Comparison of ENCODE assay signal across 21 cellular contexts in genomic region chr10:32000937-32001336, GRCh38. TPM values are rescaled to one million over a fixed set of nuclear protein-coding genes. Genes with fewer than 3 reads are reported as not detected.
DNase-seq lines count a peak whose midpoint lies in the region; ATAC-seq and TF ChIP-seq lines count a peak whose summit lies in the region.
"Had no signal": no experiment of that assay in that cellular context is flagged by ENCODE, and none has a peak within 500 bp of the region (broad histone marks: within the 10 kb centered on the region; RNA-seq: fewer than 3 reads in every experiment).

No MANE protein-coding gene starts in this region.

- H3K9me3 Mint-ChIP-seq in MCF 10A (ENCODE audit: unreplicated experiment): no peaks in the 10 kb centered on the region
- H3K9me3 Mint-ChIP-seq: type B pancreatic cell had no signal

- H3K27me3 ChIP-seq in GM23248 (replicated peaks; ENCODE audit: insufficient read depth): no peaks in the 10 kb centered on the region
- H3K27me3 ChIP-seq in trophoblast cell (ENCODE audit: insufficient read depth, low read length): no peaks in the 10 kb centered on the region
- H3K27me3 ChIP-seq in spleen (replicated peaks in 1 of 7): no peaks in the 10 kb centered on the region
- H3K27me3 ChIP-seq: hepatocyte had no signal

- ATAC-seq in SK-N-SH treated with all-trans-retinoic acid at 6 μM for 48 hours: peak; percentile 8; the same call in 1 of the 3 replicates
- ATAC-seq: left lobe of liver had no signal

- intact Hi-C loops in MCF 10A (cut with micrococcal nuclease): no loop called here
- intact Hi-C loops in spleen (cut with DNase I; ENCODE audit: low total_unique reads): no loop called here

- no peak overlapping the region for H3K18ac ChIP-seq in trophoblast cell (ENCODE audit: low read length)

- H4K20me1 ChIP-seq in GM23248 (ENCODE audit: insufficient read depth): no peaks in the 10 kb centered on the region

- no peaks in the 10 kb centered on the region for H3K79me2 ChIP-seq in GM23248 (ENCODE audit: insufficient read depth)
- H3K79me2 ChIP-seq in trophoblast cell (ENCODE audit: control insufficient read depth, insufficient read depth, low read length, poor library complexity): no peaks in the 10 kb centered on the region
- H3K79me2 ChIP-seq: hepatocyte had no signal

- H3K9me3 ChIP-seq in GM23248 (ENCODE audit: low read depth): no peaks in the 10 kb centered on the region
- H3K9me3 ChIP-seq in trophoblast cell (ENCODE audit: insufficient read depth, low read depth, low read length): no peaks in the 10 kb centered on the region
- H3K9me3 ChIP-seq in spleen: no peaks in the 10 kb centered on the region

- TF ChIP-seq CTCF in fibroblast of villous mesenchyme (IDR thresholded peaks at IDR 0.05; ENCODE audit: insufficient read depth, low read depth, low read length) (no peak), MCF 10A (IDR thresholded peaks at IDR 0.05; ENCODE audit: unreplicated experiment) (no peak), spleen (IDR thresholded peaks at IDR 0.05 in 8 of 11, conservative IDR thresholded peaks at IDR 0.05 in 3 of 11) (no peak)

- no peak overlapping the region for H3K27ac Mint-ChIP-seq in MCF 10A (ENCODE audit: low read depth, unreplicated experiment)
- H3K27ac Mint-ChIP-seq: brain, type B pancreatic cell had no signal

- H2BK12ac ChIP-seq in trophoblast cell (ENCODE audit: low read length): no peak overlapping the region

- H3K9ac ChIP-seq in GM23248: no peak overlapping the region
- no peak overlapping the region for H3K9ac ChIP-seq in trophoblast cell (ENCODE audit: low read length)

- no peaks in the 10 kb centered on the region for H3K36me3 ChIP-seq in GM23248 (ENCODE audit: low read depth)
- peaks cover 0 to 5% of the 10 kb centered on the region in 2 experiments for H3K36me3 ChIP-seq in trophoblast cell (ENCODE audit: control insufficient read depth in 1 of 2, insufficient read depth in 2 of 2, low read length in 2 of 2)
- peaks cover 0 to 10% (median 0%) of the 10 kb centered on the region in 6 donors for H3K36me3 ChIP-seq in spleen

- POLR2A ChIA-PET in MCF 10A (lab: Yijun Ruan, JAX): no interaction called here

- H2BK5ac ChIP-seq in trophoblast cell (ENCODE audit: low read depth, low read length, poor library complexity): no peak overlapping the region

- H2AFZ ChIP-seq in GM23248 (no peak overlapping the region), trophoblast cell (ENCODE audit: insufficient read depth, low read length, poor library complexity) (no peak overlapping the region)
- H2AFZ ChIP-seq: hepatocyte had no signal

- in situ Hi-C loops in GM23248 (cut with MboI): loop anchor here (10.0 kb wide), 1 partner anchor 146 kb away; no protein-coding TSS in a partner anchor

- H3K23ac ChIP-seq in trophoblast cell (ENCODE audit: low read length): no peak overlapping the region

- no peak overlapping the region for H3K4me3 Mint-ChIP-seq in MCF 10A (ENCODE audit: unreplicated experiment)
- H3K4me3 Mint-ChIP-seq: brain, type B pancreatic cell had no signal

- H3K9me2 ChIP-seq in GM23248 (ENCODE audit: insufficient read depth): no peaks in the 10 kb centered on the region

- H3K4ac ChIP-seq in trophoblast cell (ENCODE audit: low read depth, low read length): no peak overlapping the region

- no TSS peak for BruUV-seq in MCF 10A (replicated peaks; lab: Mats Ljungman, UMichigan)

- peaks cover 3% of the 10 kb centered on the region for H3K79me1 ChIP-seq in trophoblast cell (ENCODE audit: low read length)

- H3K27ac ChIP-seq in GM23248: no peak overlapping the region
- H3K27ac ChIP-seq in trophoblast cell (ENCODE audit: low read depth, low read length): peak overlapping the region; percentile 42
- H3K27ac ChIP-seq in spleen: no peak overlapping the region
- H3K27ac ChIP-seq: C4-2B, hepatocyte, skin epidermis had no signal

- DNase-seq in GM23248 (peak; percentile 27), fibroblast of villous mesenchyme (ENCODE audit: low read depth) (peak; percentile 30), trophoblast cell (peak in 1 of 2 donors; percentile 52), DMS53 (lab: John Stamatoyannopoulos, UW) (no peak), MCF 10A (ENCODE audit: unreplicated experiment) (no peak), mucosa of gallbladder (ENCODE audit: low spot score) (no peak), spleen (no peak)
- DNase-seq: activated CD4-positive, alpha-beta T cell treated with anti-CD3 and anti-CD28 coated beads for 48 hours; activated naive CD4-positive, alpha-beta T cell treated with Interleukin-2 at 50 U/mL for 16 hours; dermis blood vessel endothelial cell; DMS79 treated with DMSO at 0.1 percent for 48 hours; NCI-H187; NCI-H446 treated with DMSO at 0.1 percent for 48 hours; Right ventricle myocardium superior had no signal

- H2BK120ac ChIP-seq in trophoblast cell (ENCODE audit: insufficient read depth, low read length, poor library complexity): no peak overlapping the region

- no peak overlapping the region for H2AK5ac ChIP-seq in trophoblast cell (ENCODE audit: low read length)

- no peak overlapping the region for H4K8ac ChIP-seq in trophoblast cell (ENCODE audit: low read depth, low read length)

- no peak overlapping the region for H4K91ac ChIP-seq in trophoblast cell (ENCODE audit: low read depth, low read length)

- no peaks in the 10 kb centered on the region for H3K4me1 Mint-ChIP-seq in MCF 10A (ENCODE audit: insufficient read depth, unreplicated experiment)

- H3K4me2 ChIP-seq in GM23248 (ENCODE audit: unreplicated experiment) (no peak overlapping the region), trophoblast cell (ENCODE audit: low read length) (no peak overlapping the region)
- H3K4me2 ChIP-seq: hepatocyte had no signal

- WGBS in GM23248 (ENCODE audit: low coverage in 1 of 2, low lambda C conversion rate in 2 of 2, missing lambda C conversion rate in 2 of 2), 2 experiments: 43 to 49% methylated on average over 4 of the region's 4 CpGs
- 100% methylated on average over 1 of the region's 4 CpGs for WGBS in trophoblast cell (ENCODE audit: extremely low coverage, insufficient coverage, insufficient read length)
- WGBS in spleen, 5 donors: 58 to 79% (median 71%) methylated on average over 4 of the region's 4 CpGs

- H3K4me1 ChIP-seq in GM23248 (ENCODE audit: insufficient read depth): peaks cover 10% of the 10 kb centered on the region; the same call in 1 of the 2 replicates
- H3K4me1 ChIP-seq in trophoblast cell (ENCODE audit: control insufficient read depth in 1 of 2, insufficient read depth in 2 of 2, low read length in 2 of 2): peaks cover 11 to 19% of the 10 kb centered on the region in 2 experiments
- H3K4me1 ChIP-seq in spleen: peaks cover 0 to 32% (median 15%) of the 10 kb centered on the region in 6 donors

- H3K36me3 Mint-ChIP-seq in MCF 10A (ENCODE audit: insufficient read depth, unreplicated experiment): peaks cover 28% of the 10 kb centered on the region
- H3K36me3 Mint-ChIP-seq: brain, type B pancreatic cell had no signal

- CTCF ChIA-PET in MCF 10A (lab: Yijun Ruan, JAX): no interaction called here

- no peak for TF ChIP-seq POLR2A in spleen (IDR thresholded peaks at IDR 0.05)

- no peaks in the 10 kb centered on the region for H3K27me3 Mint-ChIP-seq in MCF 10A (ENCODE audit: insufficient read depth, unreplicated experiment)
- H3K27me3 Mint-ChIP-seq: brain, type B pancreatic cell had no signal

- no peak overlapping the region for H3K14ac ChIP-seq in trophoblast cell (ENCODE audit: low read length)

- no peak overlapping the region for H4K12ac ChIP-seq in trophoblast cell (ENCODE audit: low read depth, low read length)

- peaks cover 24% of the 10 kb centered on the region; the same call in 1 of the 2 replicates for H3F3A ChIP-seq in GM23248 (ENCODE audit: insufficient read depth)

- H3K4me3 ChIP-seq in GM23248 (no peak overlapping the region), fibroblast of villous mesenchyme (ENCODE audit: low read depth, low read length) (no peak overlapping the region), trophoblast cell (ENCODE audit: low read depth, low read length) (no peak overlapping the region), spleen (no peak overlapping the region)
- H3K4me3 ChIP-seq: hepatocyte, skin epidermis had no signal

TF ChIP-seq in SK-N-SH treated with all-trans-retinoic acid at 6 μM for 48 hours, 23 proteins besides CTCF, POLR2A, EP300 and RAD21 (continues in another document):
- no peak; the same call in 1 of the 2 replicates for TF ChIP-seq ISL1 (CRISPR knock-in tag; IDR thresholded peaks at IDR 0.05)
- TF ChIP-seq CSDC2 (CRISPR knock-in tag; IDR thresholded peaks at IDR 0.05): no peak
- TF ChIP-seq, protein P1, sequence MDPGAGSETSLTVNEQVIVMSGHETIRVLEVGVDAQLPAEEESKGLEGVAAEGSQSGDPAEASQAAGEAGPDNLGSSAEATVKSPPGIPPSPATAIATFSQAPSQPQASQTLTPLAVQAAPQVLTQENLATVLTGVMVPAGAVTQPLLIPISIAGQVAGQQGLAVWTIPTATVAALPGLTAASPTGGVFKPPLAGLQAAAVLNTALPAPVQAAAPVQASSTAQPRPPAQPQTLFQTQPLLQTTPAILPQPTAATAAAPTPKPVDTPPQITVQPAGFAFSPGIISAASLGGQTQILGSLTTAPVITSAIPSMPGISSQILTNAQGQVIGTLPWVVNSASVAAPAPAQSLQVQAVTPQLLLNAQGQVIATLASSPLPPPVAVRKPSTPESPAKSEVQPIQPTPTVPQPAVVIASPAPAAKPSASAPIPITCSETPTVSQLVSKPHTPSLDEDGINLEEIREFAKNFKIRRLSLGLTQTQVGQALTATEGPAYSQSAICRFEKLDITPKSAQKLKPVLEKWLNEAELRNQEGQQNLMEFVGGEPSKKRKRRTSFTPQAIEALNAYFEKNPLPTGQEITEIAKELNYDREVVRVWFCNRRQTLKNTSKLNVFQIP (CRISPR knock-in tag; IDR thresholded peaks at IDR 0.05; ENCODE audit: borderline replicate concordance, low read depth): no peak
- no peak for TF ChIP-seq PPARA (CRISPR knock-in tag; IDR thresholded peaks at IDR 0.05; ENCODE audit: borderline replicate concordance)
- no peak for TF ChIP-seq SNAI2 (CRISPR knock-in tag; IDR thresholded peaks at IDR 0.05)
- no peak for TF ChIP-seq TOX (CRISPR knock-in tag; IDR thresholded peaks at IDR 0.05; ENCODE audit: borderline replicate concordance)
- no peak for TF ChIP-seq TCF4 (CRISPR knock-in tag; IDR thresholded peaks at IDR 0.05; ENCODE audit: borderline replicate concordance)
- no peak for TF ChIP-seq ZNF70 (CRISPR knock-in tag; IDR thresholded peaks at IDR 0.05)
- no peak for TF ChIP-seq OSR1 (CRISPR knock-in tag; IDR thresholded peaks at IDR 0.05)
- TF ChIP-seq ZNF565 (CRISPR knock-in tag; conservative IDR thresholded peaks at IDR 0.05; ENCODE audit: low read depth): no peak
- TF ChIP-seq ZFP3 (CRISPR knock-in tag; IDR thresholded peaks at IDR 0.05): no peak

RNA-seq across cellular contexts. Expression of gene KIF5B, which starts 55.3 kb away (rescaled TPM):
- 133 and 137 TPM in 2 replicates for total RNA-seq in GM23248 (2014; rRNA removed; shearing (Covaris generic))
- 79.6 and 81.5 TPM in 2 replicates for polyA plus RNA-seq in GM23248 (2016; fragmentation: Nextera tagmentation; extraction: Ambion mirVana)
- total RNA-seq in fibroblast of villous mesenchyme: 143 and 172 TPM in 2 replicates
- polyA plus RNA-seq in trophoblast cell (2013): 99.0 and 102 TPM in 2 replicates
- total RNA-seq in MCF 10A (2022): 150 and 187 TPM in 2 replicates
- total RNA-seq in mucosa of gallbladder: 149 TPM
- total RNA-seq in spleen: 10 to 100 TPM; 58.6 to 95.1 (median 85.0) TPM
- 10 to 100 TPM; 16.1 to 35.0 (median 20.0) TPM for polyA plus RNA-seq in spleen

Comparison
In these comparisons a context has a peak if more than half of its experiments do, and no peak if none do; other contexts are left out.
1. DNase-seq: peak in GM23248 (single experiment) and fibroblast of villous mesenchyme (single experiment); none in DMS53 (single experiment), MCF 10A (single experiment), mucosa of gallbladder (single experiment) and spleen (single experiment).